ENCODE assay signal across 1 cellular context in the genomic region with DNA sequence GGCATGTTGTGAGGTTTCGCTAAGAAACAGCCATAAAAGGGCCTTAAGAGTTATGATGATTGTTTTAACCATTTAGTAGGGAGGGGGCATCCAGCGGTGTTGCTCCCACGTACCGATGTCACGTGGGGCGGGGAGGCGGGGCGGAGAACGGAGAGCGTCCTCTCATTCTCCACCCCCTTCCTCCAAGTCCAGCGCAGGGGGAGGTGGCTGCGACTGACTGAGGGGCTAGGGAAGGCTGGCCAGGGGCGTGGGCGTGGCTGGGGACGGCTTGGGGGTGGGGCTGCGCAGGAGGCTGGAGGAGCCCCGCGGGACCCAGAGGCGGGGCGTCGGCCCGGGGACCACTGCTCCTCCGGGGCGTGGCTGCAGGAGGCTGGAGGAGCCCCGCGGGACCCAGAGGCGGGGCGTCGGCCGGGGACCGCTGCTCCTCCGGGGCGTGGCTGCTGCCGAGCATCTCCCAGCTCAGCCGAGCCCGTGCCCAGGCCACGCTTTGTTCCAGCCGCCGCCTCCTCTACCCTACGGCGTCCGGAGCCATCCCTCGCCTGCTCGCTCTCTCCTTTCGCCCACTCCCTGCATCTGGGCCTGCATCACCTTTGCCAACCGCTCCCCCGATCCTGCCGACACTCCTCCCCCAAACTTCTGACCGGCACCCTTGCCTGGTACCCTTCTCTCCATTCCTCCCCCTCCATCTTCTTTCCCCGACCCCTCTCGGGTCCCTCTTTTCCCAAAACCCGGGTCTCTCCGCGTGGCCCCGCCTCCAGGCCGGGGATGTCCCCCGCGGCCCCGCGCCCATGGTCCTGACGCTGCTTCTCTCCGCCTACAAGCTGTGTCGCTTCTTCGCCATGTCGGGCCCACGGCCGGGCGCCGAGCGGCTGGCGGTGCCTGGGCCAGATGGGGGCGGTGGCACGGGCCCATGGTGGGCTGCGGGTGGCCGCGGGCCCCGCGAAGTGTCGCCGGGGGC.
TF ChIP-seq lines count a peak whose summit lies in the region.

A gene (plus strand): TSS at position 450 of the 958 bp plus-strand sequence. CDS start 339 bp downstream, at position 789.

TF ChIP-seq in HEK293, 187 proteins besides CTCF, POLR2A, EP300 and RAD21 (continued from another document and continues in another):
- TF ChIP-seq, protein P1, sequence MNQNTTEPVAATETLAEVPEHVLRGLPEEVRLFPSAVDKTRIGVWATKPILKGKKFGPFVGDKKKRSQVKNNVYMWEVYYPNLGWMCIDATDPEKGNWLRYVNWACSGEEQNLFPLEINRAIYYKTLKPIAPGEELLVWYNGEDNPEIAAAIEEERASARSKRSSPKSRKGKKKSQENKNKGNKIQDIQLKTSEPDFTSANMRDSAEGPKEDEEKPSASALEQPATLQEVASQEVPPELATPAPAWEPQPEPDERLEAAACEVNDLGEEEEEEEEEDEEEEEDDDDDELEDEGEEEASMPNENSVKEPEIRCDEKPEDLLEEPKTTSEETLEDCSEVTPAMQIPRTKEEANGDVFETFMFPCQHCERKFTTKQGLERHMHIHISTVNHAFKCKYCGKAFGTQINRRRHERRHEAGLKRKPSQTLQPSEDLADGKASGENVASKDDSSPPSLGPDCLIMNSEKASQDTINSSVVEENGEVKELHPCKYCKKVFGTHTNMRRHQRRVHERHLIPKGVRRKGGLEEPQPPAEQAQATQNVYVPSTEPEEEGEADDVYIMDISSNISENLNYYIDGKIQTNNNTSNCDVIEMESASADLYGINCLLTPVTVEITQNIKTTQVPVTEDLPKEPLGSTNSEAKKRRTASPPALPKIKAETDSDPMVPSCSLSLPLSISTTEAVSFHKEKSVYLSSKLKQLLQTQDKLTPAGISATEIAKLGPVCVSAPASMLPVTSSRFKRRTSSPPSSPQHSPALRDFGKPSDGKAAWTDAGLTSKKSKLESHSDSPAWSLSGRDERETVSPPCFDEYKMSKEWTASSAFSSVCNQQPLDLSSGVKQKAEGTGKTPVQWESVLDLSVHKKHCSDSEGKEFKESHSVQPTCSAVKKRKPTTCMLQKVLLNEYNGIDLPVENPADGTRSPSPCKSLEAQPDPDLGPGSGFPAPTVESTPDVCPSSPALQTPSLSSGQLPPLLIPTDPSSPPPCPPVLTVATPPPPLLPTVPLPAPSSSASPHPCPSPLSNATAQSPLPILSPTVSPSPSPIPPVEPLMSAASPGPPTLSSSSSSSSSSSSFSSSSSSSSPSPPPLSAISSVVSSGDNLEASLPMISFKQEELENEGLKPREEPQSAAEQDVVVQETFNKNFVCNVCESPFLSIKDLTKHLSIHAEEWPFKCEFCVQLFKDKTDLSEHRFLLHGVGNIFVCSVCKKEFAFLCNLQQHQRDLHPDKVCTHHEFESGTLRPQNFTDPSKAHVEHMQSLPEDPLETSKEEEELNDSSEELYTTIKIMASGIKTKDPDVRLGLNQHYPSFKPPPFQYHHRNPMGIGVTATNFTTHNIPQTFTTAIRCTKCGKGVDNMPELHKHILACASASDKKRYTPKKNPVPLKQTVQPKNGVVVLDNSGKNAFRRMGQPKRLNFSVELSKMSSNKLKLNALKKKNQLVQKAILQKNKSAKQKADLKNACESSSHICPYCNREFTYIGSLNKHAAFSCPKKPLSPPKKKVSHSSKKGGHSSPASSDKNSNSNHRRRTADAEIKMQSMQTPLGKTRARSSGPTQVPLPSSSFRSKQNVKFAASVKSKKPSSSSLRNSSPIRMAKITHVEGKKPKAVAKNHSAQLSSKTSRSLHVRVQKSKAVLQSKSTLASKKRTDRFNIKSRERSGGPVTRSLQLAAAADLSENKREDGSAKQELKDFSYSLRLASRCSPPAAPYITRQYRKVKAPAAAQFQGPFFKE (tag by site-specific recombination; IDR thresholded peaks at IDR 0.05; ENCODE audit: borderline replicate concordance): 0 out of 2 replicates have a peak, but pooled peaks have one; percentile 32
- TF ChIP-seq ZNF354C (tag by site-specific recombination; IDR thresholded peaks at IDR 0.05; ENCODE audit: borderline replicate concordance, low read depth) (no peak), KLF9 (tag by site-specific recombination; IDR thresholded peaks at IDR 0.05; ENCODE audit: low read depth) (peak; percentile 97), ZBTB17 (tag by site-specific recombination; IDR thresholded peaks at IDR 0.05) (peak; percentile 87), ZNF292 (tag by site-specific recombination; IDR thresholded peaks at IDR 0.05; ENCODE audit: borderline replicate concordance, low read depth) (no peak), ZNF843 (tag by site-specific recombination; IDR thresholded peaks at IDR 0.05) (peak; percentile 66), IKZF3 (tag by site-specific recombination; IDR thresholded peaks at IDR 0.05) (peak; percentile 47), ZNF473 (tag by site-specific recombination; IDR thresholded peaks at IDR 0.05) (no peak), ZNF37A (tag by site-specific recombination; IDR thresholded peaks at IDR 0.05) (no peak), ZNF791 (tag by site-specific recombination; IDR thresholded peaks at IDR 0.05) (no peak), ZSCAN23 (tag by site-specific recombination; IDR thresholded peaks at IDR 0.05) (peak; percentile 72; the same call in 1 of the 2 replicates), ZNF521 (tag by site-specific recombination; IDR thresholded peaks at IDR 0.05) (no peak), ZNF600 (tag by site-specific recombination; IDR thresholded peaks at IDR 0.05) (peak; percentile 56), MYNN (tag by site-specific recombination; IDR thresholded peaks at IDR 0.05; ENCODE audit: borderline replicate concordance) (0 out of 2 replicates have a peak, but pooled peaks have one; percentile 28), SCRT2 (tag by site-specific recombination; IDR thresholded peaks at IDR 0.05) (0 out of 2 replicates have a peak, but pooled peaks have one; percentile 11), ZFP69B (tag by site-specific recombination; IDR thresholded peaks at IDR 0.05) (peak; percentile 86), KLF8 (tag by site-specific recombination; IDR thresholded peaks at IDR 0.05) (peak; percentile 69), ZNF501 (tag by site-specific recombination; IDR thresholded peaks at IDR 0.05) (peak; percentile 83), ZNF2 (tag by site-specific recombination; IDR thresholded peaks at IDR 0.05) (peak; percentile 61; the same call in 1 of the 2 replicates), ZBTB20 (tag by site-specific recombination; IDR thresholded peaks at IDR 0.05) (peak; percentile 96), ZNF223 (tag by site-specific recombination; IDR thresholded peaks at IDR 0.05) (peak; percentile 100), SALL2 (tag by site-specific recombination; IDR thresholded peaks at IDR 0.05; ENCODE audit: borderline replicate concordance) (no peak), ZNF670 (tag by site-specific recombination; IDR thresholded peaks at IDR 0.05; ENCODE audit: low read depth) (no peak), SP3 (tag by site-specific recombination; IDR thresholded peaks at IDR 0.05) (peak; percentile 91), FEZF1 (tag by site-specific recombination; IDR thresholded peaks at IDR 0.05) (no peak), ZNF596 (tag by site-specific recombination; IDR thresholded peaks at IDR 0.05) (no peak), GLIS2 (tag by site-specific recombination; IDR thresholded peaks at IDR 0.05) (peak; percentile 84), ZNF133 (tag by site-specific recombination; IDR thresholded peaks at IDR 0.05) (peak; percentile 26; the same call in 1 of the 2 replicates), MEIS1 (CRISPR knock-in tag; IDR thresholded peaks at IDR 0.05; ENCODE audit: borderline replicate concordance) (no peak), GLI4 (tag by site-specific recombination; IDR thresholded peaks at IDR 0.05) (peak; percentile 87; the same call in 1 of the 2 replicates), ZSCAN16 (tag by site-specific recombination; IDR thresholded peaks at IDR 0.05) (no peak), ZIC2 (tag by site-specific recombination; IDR thresholded peaks at IDR 0.05) (peak; percentile 29; the same call in 1 of the 2 replicates), ZNF664 (tag by site-specific recombination; IDR thresholded peaks at IDR 0.05) (no peak), ZNF341 (tag by site-specific recombination; IDR thresholded peaks at IDR 0.05; ENCODE audit: low read depth) (peak; percentile 91), ZNF391 (tag by site-specific recombination; IDR thresholded peaks at IDR 0.05; ENCODE audit: borderline replicate concordance, low read depth) (0 out of 2 replicates have a peak, but pooled peaks have one; percentile 50), ZBTB8A (tag by site-specific recombination; IDR thresholded peaks at IDR 0.05) (peak; percentile 50; the same call in 1 of the 2 replicates), ZNF701 (tag by site-specific recombination; IDR thresholded peaks at IDR 0.05) (no peak)
- TF ChIP-seq, protein P2, sequence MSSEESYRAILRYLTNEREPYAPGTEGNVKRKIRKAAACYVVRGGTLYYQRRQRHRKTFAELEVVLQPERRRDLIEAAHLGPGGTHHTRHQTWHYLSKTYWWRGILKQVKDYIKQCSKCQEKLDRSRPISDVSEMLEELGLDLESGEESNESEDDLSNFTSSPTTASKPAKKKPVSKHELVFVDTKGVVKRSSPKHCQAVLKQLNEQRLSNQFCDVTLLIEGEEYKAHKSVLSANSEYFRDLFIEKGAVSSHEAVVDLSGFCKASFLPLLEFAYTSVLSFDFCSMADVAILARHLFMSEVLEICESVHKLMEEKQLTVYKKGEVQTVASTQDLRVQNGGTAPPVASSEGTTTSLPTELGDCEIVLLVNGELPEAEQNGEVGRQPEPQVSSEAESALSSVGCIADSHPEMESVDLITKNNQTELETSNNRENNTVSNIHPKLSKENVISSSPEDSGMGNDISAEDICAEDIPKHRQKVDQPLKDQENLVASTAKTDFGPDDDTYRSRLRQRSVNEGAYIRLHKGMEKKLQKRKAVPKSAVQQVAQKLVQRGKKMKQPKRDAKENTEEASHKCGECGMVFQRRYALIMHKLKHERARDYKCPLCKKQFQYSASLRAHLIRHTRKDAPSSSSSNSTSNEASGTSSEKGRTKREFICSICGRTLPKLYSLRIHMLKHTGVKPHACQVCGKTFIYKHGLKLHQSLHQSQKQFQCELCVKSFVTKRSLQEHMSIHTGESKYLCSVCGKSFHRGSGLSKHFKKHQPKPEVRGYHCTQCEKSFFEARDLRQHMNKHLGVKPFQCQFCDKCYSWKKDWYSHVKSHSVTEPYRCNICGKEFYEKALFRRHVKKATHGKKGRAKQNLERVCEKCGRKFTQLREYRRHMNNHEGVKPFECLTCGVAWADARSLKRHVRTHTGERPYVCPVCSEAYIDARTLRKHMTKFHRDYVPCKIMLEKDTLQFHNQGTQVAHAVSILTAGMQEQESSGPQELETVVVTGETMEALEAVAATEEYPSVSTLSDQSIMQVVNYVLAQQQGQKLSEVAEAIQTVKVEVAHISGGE (tag by site-specific recombination; conservative IDR thresholded peaks at IDR 0.05; ENCODE audit: low read depth): peak; percentile 43
- TF ChIP-seq, protein P3, sequence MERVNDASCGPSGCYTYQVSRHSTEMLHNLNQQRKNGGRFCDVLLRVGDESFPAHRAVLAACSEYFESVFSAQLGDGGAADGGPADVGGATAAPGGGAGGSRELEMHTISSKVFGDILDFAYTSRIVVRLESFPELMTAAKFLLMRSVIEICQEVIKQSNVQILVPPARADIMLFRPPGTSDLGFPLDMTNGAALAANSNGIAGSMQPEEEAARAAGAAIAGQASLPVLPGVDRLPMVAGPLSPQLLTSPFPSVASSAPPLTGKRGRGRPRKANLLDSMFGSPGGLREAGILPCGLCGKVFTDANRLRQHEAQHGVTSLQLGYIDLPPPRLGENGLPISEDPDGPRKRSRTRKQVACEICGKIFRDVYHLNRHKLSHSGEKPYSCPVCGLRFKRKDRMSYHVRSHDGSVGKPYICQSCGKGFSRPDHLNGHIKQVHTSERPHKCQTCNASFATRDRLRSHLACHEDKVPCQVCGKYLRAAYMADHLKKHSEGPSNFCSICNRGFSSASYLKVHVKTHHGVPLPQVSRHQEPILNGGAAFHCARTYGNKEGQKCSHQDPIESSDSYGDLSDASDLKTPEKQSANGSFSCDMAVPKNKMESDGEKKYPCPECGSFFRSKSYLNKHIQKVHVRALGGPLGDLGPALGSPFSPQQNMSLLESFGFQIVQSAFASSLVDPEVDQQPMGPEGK (tag by site-specific recombination; IDR thresholded peaks at IDR 0.05): peak; percentile 72
- TF ChIP-seq, protein P4, sequence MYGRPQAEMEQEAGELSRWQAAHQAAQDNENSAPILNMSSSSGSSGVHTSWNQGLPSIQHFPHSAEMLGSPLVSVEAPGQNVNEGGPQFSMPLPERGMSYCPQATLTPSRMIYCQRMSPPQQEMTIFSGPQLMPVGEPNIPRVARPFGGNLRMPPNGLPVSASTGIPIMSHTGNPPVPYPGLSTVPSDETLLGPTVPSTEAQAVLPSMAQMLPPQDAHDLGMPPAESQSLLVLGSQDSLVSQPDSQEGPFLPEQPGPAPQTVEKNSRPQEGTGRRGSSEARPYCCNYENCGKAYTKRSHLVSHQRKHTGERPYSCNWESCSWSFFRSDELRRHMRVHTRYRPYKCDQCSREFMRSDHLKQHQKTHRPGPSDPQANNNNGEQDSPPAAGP (tag by site-specific recombination; IDR thresholded peaks at IDR 0.05): peak; percentile 81
- TF ChIP-seq, protein P5, sequence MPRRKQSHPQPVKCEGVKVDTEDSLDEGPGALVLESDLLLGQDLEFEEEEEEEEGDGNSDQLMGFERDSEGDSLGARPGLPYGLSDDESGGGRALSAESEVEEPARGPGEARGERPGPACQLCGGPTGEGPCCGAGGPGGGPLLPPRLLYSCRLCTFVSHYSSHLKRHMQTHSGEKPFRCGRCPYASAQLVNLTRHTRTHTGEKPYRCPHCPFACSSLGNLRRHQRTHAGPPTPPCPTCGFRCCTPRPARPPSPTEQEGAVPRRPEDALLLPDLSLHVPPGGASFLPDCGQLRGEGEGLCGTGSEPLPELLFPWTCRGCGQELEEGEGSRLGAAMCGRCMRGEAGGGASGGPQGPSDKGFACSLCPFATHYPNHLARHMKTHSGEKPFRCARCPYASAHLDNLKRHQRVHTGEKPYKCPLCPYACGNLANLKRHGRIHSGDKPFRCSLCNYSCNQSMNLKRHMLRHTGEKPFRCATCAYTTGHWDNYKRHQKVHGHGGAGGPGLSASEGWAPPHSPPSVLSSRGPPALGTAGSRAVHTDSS (tag by site-specific recombination; IDR thresholded peaks at IDR 0.05): no peak
- TF ChIP-seq, protein P6, sequence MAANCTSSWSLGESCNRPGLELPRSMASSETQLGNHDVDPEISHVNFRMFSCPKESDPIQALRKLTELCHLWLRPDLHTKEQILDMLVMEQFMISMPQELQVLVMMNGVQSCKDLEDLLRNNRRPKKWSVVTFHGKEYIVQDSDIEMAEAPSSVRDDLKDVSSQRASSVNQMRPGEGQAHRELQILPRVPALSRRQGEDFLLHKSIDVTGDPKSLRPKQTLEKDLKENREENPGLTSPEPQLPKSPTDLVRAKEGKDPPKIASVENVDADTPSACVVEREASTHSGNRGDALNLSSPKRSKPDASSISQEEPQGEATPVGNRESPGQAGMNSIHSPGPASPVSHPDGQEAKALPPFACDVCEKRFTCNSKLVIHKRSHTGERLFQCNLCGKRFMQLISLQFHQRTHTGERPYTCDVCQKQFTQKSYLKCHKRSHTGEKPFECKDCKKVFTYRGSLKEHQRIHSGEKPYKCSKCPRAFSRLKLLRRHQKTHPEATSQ (tag by site-specific recombination; IDR thresholded peaks at IDR 0.05): peak; percentile 63; the same call in 1 of the 2 replicates
- TF ChIP-seq, protein P7, sequence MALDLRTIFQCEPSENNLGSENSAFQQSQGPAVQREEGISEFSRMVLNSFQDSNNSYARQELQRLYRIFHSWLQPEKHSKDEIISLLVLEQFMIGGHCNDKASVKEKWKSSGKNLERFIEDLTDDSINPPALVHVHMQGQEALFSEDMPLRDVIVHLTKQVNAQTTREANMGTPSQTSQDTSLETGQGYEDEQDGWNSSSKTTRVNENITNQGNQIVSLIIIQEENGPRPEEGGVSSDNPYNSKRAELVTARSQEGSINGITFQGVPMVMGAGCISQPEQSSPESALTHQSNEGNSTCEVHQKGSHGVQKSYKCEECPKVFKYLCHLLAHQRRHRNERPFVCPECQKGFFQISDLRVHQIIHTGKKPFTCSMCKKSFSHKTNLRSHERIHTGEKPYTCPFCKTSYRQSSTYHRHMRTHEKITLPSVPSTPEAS (tag by site-specific recombination; IDR thresholded peaks at IDR 0.05): no peak
